In genomic region chr1:33093004-33093403, GRCh38 we compare ENCODE assay signal across 21 cellular contexts. TPM values are rescaled to one million over a fixed set of nuclear protein-coding genes. Genes with fewer than 3 reads are reported as not detected.
A peak's percentile ranks its signal among the peaks of the same experiment; 100 is the strongest.
DNase-seq lines count a peak whose midpoint lies in the region; ATAC-seq, FAIRE-seq and TF ChIP-seq lines count a peak whose summit lies in the region.
"Had no signal": no experiment of that assay in that cellular context is flagged by ENCODE, and none has a peak within 500 bp of the region (broad histone marks: within the 10 kb centered on the region; RNA-seq: fewer than 3 reads in every experiment).

No MANE protein-coding gene starts in this region.

- H3K9me3 ChIP-seq in GM12878 (replicated peaks; ENCODE audit: control insufficient read depth, insufficient read depth, low read length): no peaks in the 10 kb centered on the region
- no peaks in the 10 kb centered on the region for H3K9me3 ChIP-seq in GM23248 (ENCODE audit: low read depth)
- H3K9me3 ChIP-seq: gastroesophageal sphincter, psoas muscle, uterus had no signal

- H3K4me2 ChIP-seq in GM12878 (ENCODE audit: control insufficient read depth, insufficient read depth) (no peak overlapping the region), GM23248 (ENCODE audit: unreplicated experiment) (no peak overlapping the region)

- no peak for TF ChIP-seq POLR2A in GM12878 (IDR thresholded peaks at IDR 0.05; ENCODE audit: low read depth, low read length)

- CTCF ChIA-PET in HEK293T (lab: Yijun Ruan, JAX): no interaction called here
- CTCF ChIA-PET in GM12878 (lab: Yijun Ruan, JAX): interaction anchor here (1.0 to 4.9 kb wide), 4 partner anchors 31 to 221 kb away, joined by 3 to 24 read pairs (median 4); no protein-coding TSS in a partner anchor

- H3K36me3 ChIP-seq in GM12878 (ENCODE audit: control insufficient read depth in 2 of 2, insufficient read depth in 2 of 2, low read length in 1 of 2) (no peaks in the 10 kb centered on the region), GM23248 (ENCODE audit: low read depth) (no peaks in the 10 kb centered on the region)
- H3K36me3 ChIP-seq: uterus had no signal

- 55% methylated on average over 5 of the region's 5 CpGs for WGBS in GM12878 (ENCODE audit: insufficient coverage, insufficient replicate concordance, low lambda C conversion rate, missing lambda C conversion rate)
- WGBS in GM23248 (ENCODE audit: low coverage in 1 of 2, low lambda C conversion rate in 2 of 2, missing lambda C conversion rate in 2 of 2), 2 experiments: 78 to 82% methylated on average over 5 of the region's 5 CpGs

- no peak overlapping the region for H3K4me3 ChIP-seq in GM12878
- no peak overlapping the region for H3K4me3 ChIP-seq in GM23248
- H3K4me3 ChIP-seq: gastroesophageal sphincter, psoas muscle, uterus had no signal

- H3K9ac ChIP-seq in GM12878 (ENCODE audit: control insufficient read depth, insufficient read depth, low read length): no peak overlapping the region
- no peak overlapping the region for H3K9ac ChIP-seq in GM23248

- SMC1A ChIA-PET in GM12878 (lab: Charles Lee; ENCODE audit: uncharacterized antibody, unreplicated experiment): interaction anchor here (1.6 kb wide), 1 partner anchor 160 kb away, joined by 3 read pairs; no protein-coding TSS in a partner anchor

- peak; percentile 52 for ATAC-seq in GM12878
- no peak for ATAC-seq in HG02970 (IDR thresholded peaks at IDR 0.05; ENCODE audit: low FRiP score, unreplicated experiment)
- ATAC-seq in HG03565 (IDR thresholded peaks at IDR 0.05; ENCODE audit: unreplicated experiment): no peak
- ATAC-seq: gastroesophageal sphincter, left colon, PC-3, psoas muscle had no signal

- H4K20me1 ChIP-seq in GM12878 (ENCODE audit: control insufficient read depth, insufficient read depth) (no peaks in the 10 kb centered on the region), GM23248 (ENCODE audit: insufficient read depth) (no peaks in the 10 kb centered on the region)

- no peaks in the 10 kb centered on the region for H3K79me2 ChIP-seq in GM12878 (ENCODE audit: control insufficient read depth, insufficient read depth, low read length)
- H3K79me2 ChIP-seq in GM23248 (ENCODE audit: insufficient read depth): no peaks in the 10 kb centered on the region

- H3K4me1 ChIP-seq in GM12878 (ENCODE audit: control insufficient read depth, insufficient read depth, low read length): peaks cover 9% of the 10 kb centered on the region
- peaks cover 12% of the 10 kb centered on the region for H3K4me1 ChIP-seq in GM23248 (ENCODE audit: insufficient read depth)
- H3K4me1 ChIP-seq: gastroesophageal sphincter, uterus had no signal

- H3K27me3 ChIP-seq in GM12878 (replicated peaks in 1 of 2; ENCODE audit: control insufficient read depth in 2 of 2, insufficient read depth in 2 of 2, low read length in 1 of 2): no peaks in the 10 kb centered on the region
- H3K27me3 ChIP-seq in GM23248 (replicated peaks; ENCODE audit: insufficient read depth): no peaks in the 10 kb centered on the region
- H3K27me3 ChIP-seq: gastroesophageal sphincter, uterus had no signal

- no peaks in the 10 kb centered on the region for H3F3A ChIP-seq in GM23248 (ENCODE audit: insufficient read depth)

- H3K27ac ChIP-seq in GM12878 (ENCODE audit: control insufficient read depth, insufficient read depth): no peak overlapping the region
- H3K27ac ChIP-seq in GM23248: no peak overlapping the region
- H3K27ac ChIP-seq: gastroesophageal sphincter, psoas muscle, uterus had no signal

- in situ Hi-C loops in ACHN (cut with HindIII; ENCODE audit: low pct_ligation_motif_present, low pct_unique_long_range_greater_than_20kb, low sequenced_read_pairs): no loop called here
- in situ Hi-C loops in GM12878 (cut with MboI): no loop called here
- in situ Hi-C loops in GM23248 (cut with MboI): no loop called here

- POLR2A ChIA-PET in HEK293T (lab: Yijun Ruan, JAX): no interaction called here
- POLR2A ChIA-PET in GM12878 (lab: Charles Lee): no interaction called here

- intact Hi-C loops in GM12878 (cut with micrococcal nuclease; ENCODE audit: unreplicated experiment): loop anchor here (10.0 kb wide), 1 partner anchor 522 kb away; no protein-coding TSS in a partner anchor
- intact Hi-C loops in posterior vena cava (cut with DNase I): loop anchor here in 1 of 2 donors (5.0 kb wide), 1 partner anchor 216 kb away; no protein-coding TSS in a partner anchor

- TF ChIP-seq RAD21 in GM12878 (IDR thresholded peaks at IDR 0.05; ENCODE audit: insufficient read depth, low read depth, low read length): no peak

- RAD21 ChIA-PET in GM12878 (lab: Charles Lee; ENCODE audit: unreplicated experiment): interaction anchor here (1.5 kb wide), 3 partner anchors 35 to 158 kb away, joined by 3 to 5 read pairs (median 3); no protein-coding TSS in a partner anchor

- FAIRE-seq in GM12878 (lab: Jason Lieb, UNC): no peak
- FAIRE-seq: small intestine had no signal

- peak; percentile 15 for DNase-seq in ACHN
- DNase-seq in HEK293T (ENCODE audit: extremely low spot score): peak; percentile 53
- DNase-seq in GM12878 (ENCODE audit: low read depth, low spot score): no peak
- peak; percentile 44 for DNase-seq in iPS-NIHi7 (ENCODE audit: extremely low spot score)
- DNase-seq in posterior vena cava (ENCODE audit: low spot score): no peak
- no peak for DNase-seq in GM23248
- DNase-seq: activated CD4-positive, CD25-positive, alpha-beta regulatory T cell treated with anti-CD3 and anti-CD28 coated beads, Interleukin-2, amount 50 U/mL, for 72 hours; CD4-positive, alpha-beta T cell; dermis blood vessel endothelial cell; left colon; NCI-H2171; NCI-H748 treated with DMSO at 0.1 percent for 48 hours; PC-3; psoas muscle; small intestine; stimulated activated CD4-positive, alpha-beta T cell treated with anti-CD3 and anti-CD28 coated beads, Interleukin-4, amount 100 ng/mL, for 1 hour; uterus had no signal

- no peak for TF ChIP-seq EP300 in GM12878 (IDR thresholded peaks at IDR 0.05; ENCODE audit: borderline replicate concordance in 1 of 2, control insufficient read depth in 1 of 2, low read depth in 2 of 2, low read length in 2 of 2)

- H3K9me2 ChIP-seq in GM23248 (ENCODE audit: insufficient read depth): no peaks in the 10 kb centered on the region

- no TSS peak for BruUV-seq in GM12878 (replicated peaks; lab: Mats Ljungman, UMichigan)

- H2AFZ ChIP-seq in GM12878 (ENCODE audit: control insufficient read depth, low read depth, low read length) (no peak overlapping the region), GM23248 (no peak overlapping the region)

- no peak for TF ChIP-seq CTCF in GM12878 (IDR thresholded peaks at IDR 0.05 in 2 of 3, conservative IDR thresholded peaks at IDR 0.05 in 1 of 3; ENCODE audit: control insufficient read depth in 2 of 3, extremely low read depth in 1 of 3, insufficient read depth in 1 of 3, low read depth in 3 of 3, low read length in 3 of 3)

TF ChIP-seq in GM12878, 131 proteins besides CTCF, POLR2A, EP300 and RAD21 (continues in another document):
- TF ChIP-seq FOXK2 (IDR thresholded peaks at IDR 0.05) (no peak), CHD2 (IDR thresholded peaks at IDR 0.05; ENCODE audit: borderline replicate concordance, low read depth, low read length) (no peak), RFX5 (IDR thresholded peaks at IDR 0.05; ENCODE audit: low read depth, low read length) (no peak)

RNA-seq across cellular contexts. Expression of gene AZIN2, which starts 12.1 kb away (rescaled TPM):
- 0.69 and 0.88 TPM in 2 replicates for total RNA-seq in GM12878 (2013; cell fraction: nucleolus; rRNA removed)
- total RNA-seq in GM12878 (2014; rRNA removed) (0.16 and 0.85 TPM in 2 replicates), GM12878 (2014; rRNA removed; fragmentation: Illumina TruSeq; extraction: Trizol) (0.31 TPM in 1 of 2 replicates, not detected in the other), GM12878 (2021) (0.19 and 0.31 TPM in 2 replicates), posterior vena cava (1 to 10 TPM; 4.0 to 4.7 TPM)
- 2.5 TPM for polyA plus RNA-seq in GM12878 (2011; ENCODE audit: low read depth)
- polyA plus RNA-seq in GM12878 (2011; rRNA removed) (0.04 and 0.14 TPM in 2 replicates), GM12878 (2014; fragmentation: Illumina TruSeq; extraction: Trizol) (0.03 and 0.12 TPM in 2 replicates), GM12878 (2014; fragmentation: Nextera tagmentation; extraction: Ambion mirVana) (under 1 TPM; 0.02 to 0.05 TPM), GM12878 (2014; rRNA removed) (0.15 and 0.52 TPM in 2 replicates), GM12878 (2016; fragmentation: Nextera tagmentation; extraction: Ambion mirVana) (under 1 TPM; 0.33 to 0.35 TPM), GM23248 (2016; fragmentation: Nextera tagmentation; extraction: Ambion mirVana) (2.8 and 4.4 TPM in 2 replicates)
- polyA plus RNA-seq in GM12878 (2011; cell fraction: cytosol; rRNA removed): 0.18 and 0.22 TPM in 2 replicates
- 0.25 and 0.44 TPM in 2 replicates for polyA plus RNA-seq in GM12878 (2011; cell fraction: nucleus; rRNA removed)
- polyA plus RNA-seq in GM12878 (2012): 0.34 and 0.55 TPM in 2 replicates
- polyA minus RNA-seq in GM12878 (2011; rRNA and poly(A)+ RNA removed): 0.15 TPM in 1 of 2 replicates, not detected in the other
- polyA minus RNA-seq in GM12878 (2011; cell fraction: cytosol; rRNA and poly(A)+ RNA removed): not detected in 2 replicates
- 0.36 and 0.86 TPM in 2 replicates for polyA minus RNA-seq in GM12878 (2011; cell fraction: nucleus; rRNA and poly(A)+ RNA removed)
- total RNA-seq in GM23248 (2014; rRNA removed; shearing (Covaris generic)): 1.5 and 4.4 TPM in 2 replicates
- total RNA-seq: HT-29 had no signal

RNA-seq across cellular contexts. Expression of gene AK2, which starts 56.3 kb away (rescaled TPM):
- total RNA-seq in GM12878 (2013; cell fraction: nucleolus; rRNA removed): 424 and 447 TPM in 2 replicates
- total RNA-seq in GM12878 (2014; rRNA removed) (191 and 229 TPM in 2 replicates), GM12878 (2014; rRNA removed; fragmentation: Illumina TruSeq; extraction: Trizol) (284 and 290 TPM in 2 replicates), GM12878 (2021) (272 and 290 TPM in 2 replicates), posterior vena cava (10 to 100 TPM; 82.4 to 83.9 TPM)
- polyA plus RNA-seq in GM12878 (2011; ENCODE audit: low read depth): 86.3 TPM
- polyA plus RNA-seq in GM12878 (2011; rRNA removed) (415 and 485 TPM in 2 replicates), GM12878 (2014; fragmentation: Illumina TruSeq; extraction: Trizol) (500 and 533 TPM in 2 replicates), GM12878 (2014; fragmentation: Nextera tagmentation; extraction: Ambion mirVana) (10 to 100 TPM; 52.3 to 80.3 TPM), GM12878 (2014; rRNA removed) (248 and 259 TPM in 2 replicates), GM12878 (2016; fragmentation: Nextera tagmentation; extraction: Ambion mirVana) (100 to 1,000 TPM; 347 to 359 TPM), GM23248 (2016; fragmentation: Nextera tagmentation; extraction: Ambion mirVana) (173 and 179 TPM in 2 replicates)
- polyA plus RNA-seq in GM12878 (2011; cell fraction: cytosol; rRNA removed): 398 and 633 TPM in 2 replicates
- polyA plus RNA-seq in GM12878 (2011; cell fraction: nucleus; rRNA removed): 263 and 302 TPM in 2 replicates
- polyA plus RNA-seq in GM12878 (2012): 170 and 192 TPM in 2 replicates
- 119 and 142 TPM in 2 replicates for polyA minus RNA-seq in GM12878 (2011; rRNA and poly(A)+ RNA removed)
- 81.6 and 83.8 TPM in 2 replicates for polyA minus RNA-seq in GM12878 (2011; cell fraction: cytosol; rRNA and poly(A)+ RNA removed)
- polyA minus RNA-seq in GM12878 (2011; cell fraction: nucleus; rRNA and poly(A)+ RNA removed): 73.0 and 82.6 TPM in 2 replicates
- total RNA-seq in GM23248 (2014; rRNA removed; shearing (Covaris generic)): 130 and 134 TPM in 2 replicates

Comparison
In these comparisons a context has a peak if more than half of its experiments do, and no peak if none do; other contexts are left out.
1. DNase-seq: peak in ACHN (single experiment), HEK293T (single experiment) and iPS-NIHi7 (single experiment); none in GM12878 (single experiment), posterior vena cava (single experiment) and GM23248 (single experiment).